In the genomic region with DNA sequence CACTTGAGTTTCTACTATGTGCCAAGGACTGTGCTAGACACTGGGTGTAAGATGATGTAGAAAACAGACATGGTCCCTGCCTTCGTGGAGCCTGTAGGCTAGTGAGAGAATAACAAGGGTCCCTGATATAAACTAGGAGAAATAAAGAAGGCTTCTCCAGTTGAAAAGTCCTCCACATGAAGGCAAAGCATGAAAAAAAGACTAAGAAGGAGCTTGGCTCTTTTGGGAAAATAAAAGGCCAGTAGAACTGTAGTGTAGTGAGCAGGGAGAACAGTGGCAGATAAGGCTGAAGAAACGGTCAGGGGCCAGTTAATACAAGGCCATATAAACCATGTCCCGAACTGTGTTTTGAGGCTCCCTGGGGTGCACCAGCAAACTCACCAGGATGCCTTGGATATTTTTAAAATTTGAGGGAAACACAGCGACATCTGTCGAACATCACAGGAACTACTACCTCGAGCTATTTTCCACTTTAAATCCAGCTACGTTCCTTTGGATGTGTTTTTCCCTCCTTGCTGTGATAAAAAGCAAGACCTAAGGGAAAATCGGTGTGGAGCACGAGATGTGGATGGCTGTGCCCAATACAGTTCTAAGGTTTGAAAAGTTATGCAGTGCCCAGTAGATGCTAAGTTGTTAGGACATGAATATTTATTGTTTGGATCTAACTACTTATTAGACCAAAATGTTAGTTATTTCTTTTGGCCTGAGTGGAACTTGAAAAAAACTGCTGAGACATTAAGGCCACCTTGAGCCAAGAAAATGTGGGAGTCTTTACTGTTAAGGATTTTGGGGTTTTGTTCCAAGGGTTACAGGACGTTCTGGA, we compare ENCODE assay signal across 8 cellular contexts. TPM values are rescaled to one million over a fixed set of nuclear protein-coding genes. Genes with fewer than 3 reads are reported as not detected.
DNase-seq lines count a peak whose midpoint lies in the region; ATAC-seq, FAIRE-seq and TF ChIP-seq lines count a peak whose summit lies in the region.

No MANE protein-coding gene starts in this region.

- H3K4me2 ChIP-seq in GM12878 (ENCODE audit: control insufficient read depth, insufficient read depth): no peak overlapping the region

- H3K4me3 ChIP-seq in LNCaP clone FGC (ENCODE audit: low read depth, low read length) (no peak overlapping the region), SJCRH30 (no peak overlapping the region), GM12878 (no peak overlapping the region), gastrocnemius medialis (peak overlapping the region in 1 of 4 donors; percentile 9)

- in situ Hi-C loops in GM12878 (cut with MboI): loop anchor here (5.0 kb wide), 1 partner anchor 51 kb away; no protein-coding TSS in a partner anchor
- in situ Hi-C loops in gastrocnemius medialis (cut with MboI; ENCODE audit: low sequenced_read_pairs in 4 of 4): loop anchor here (5.0 to 25.0 kb wide), 2 partner anchors 51 to 689 kb away; partner anchors contain the start of gene NFKBIA (in 1 of the 4)

- POLR2A ChIA-PET in GM12878 (lab: Charles Lee): interaction anchor here (0.6 to 1.2 kb wide), 4 partner anchors 8 to 101 kb away, joined by 3 to 5 read pairs (median 4); partner anchors contain the start of gene CFL2

- TF ChIP-seq POLR2A in GM12878 (IDR thresholded peaks at IDR 0.05; ENCODE audit: low read depth, low read length): no peak
- TF ChIP-seq POLR2A in gastrocnemius medialis (IDR thresholded peaks at IDR 0.05): no peak

- H3K27ac ChIP-seq in SJCRH30: no peak overlapping the region
- no peak overlapping the region for H3K27ac ChIP-seq in GM12878 (ENCODE audit: control insufficient read depth, insufficient read depth)
- no peak overlapping the region for H3K27ac ChIP-seq in gastrocnemius medialis

- H2AFZ ChIP-seq in GM12878 (ENCODE audit: control insufficient read depth, low read depth, low read length): peak overlapping the region; percentile 49

- ATAC-seq in GM12878 (peak; percentile 74), gastrocnemius medialis (peak; percentile 73 to 88), GM21360 (IDR thresholded peaks at IDR 0.05; ENCODE audit: unreplicated experiment) (no peak)

- TF ChIP-seq CTCF in LNCaP clone FGC (IDR thresholded peaks at IDR 0.05; ENCODE audit: control insufficient read depth, extremely low read depth, insufficient read depth) (peak; percentile 74), GM12878 (IDR thresholded peaks at IDR 0.05 in 2 of 3, conservative IDR thresholded peaks at IDR 0.05 in 1 of 3; ENCODE audit: control insufficient read depth in 2 of 3, extremely low read depth in 1 of 3, insufficient read depth in 1 of 3, low read depth in 3 of 3, low read length in 3 of 3) (peak; percentile 67 to 78 (median 74)), gastrocnemius medialis (IDR thresholded peaks at IDR 0.05 in 4 of 5, conservative IDR thresholded peaks at IDR 0.05 in 1 of 5) (peak; percentile 80 to 87 (median 86))

- H3K27me3 ChIP-seq in SJCRH30 (no peaks in the 10 kb centered on the region), GM12878 (replicated peaks in 1 of 2; ENCODE audit: control insufficient read depth in 2 of 2, insufficient read depth in 2 of 2, low read length in 1 of 2) (no peaks in the 10 kb centered on the region), gastrocnemius medialis (no peaks in the 10 kb centered on the region)

- no peaks in the 10 kb centered on the region for H4K20me1 ChIP-seq in GM12878 (ENCODE audit: control insufficient read depth, insufficient read depth)

- H3K4me1 ChIP-seq in SJCRH30: no peaks in the 10 kb centered on the region
- no peaks in the 10 kb centered on the region for H3K4me1 ChIP-seq in GM12878 (ENCODE audit: control insufficient read depth, insufficient read depth, low read length)
- peaks cover 4% of the 10 kb centered on the region in 2 donors for H3K4me1 ChIP-seq in gastrocnemius medialis

- peak; percentile 66 for TF ChIP-seq RAD21 in GM12878 (IDR thresholded peaks at IDR 0.05; ENCODE audit: insufficient read depth, low read depth, low read length)

- TF ChIP-seq EP300 in GM12878 (IDR thresholded peaks at IDR 0.05; ENCODE audit: borderline replicate concordance in 1 of 2, control insufficient read depth in 1 of 2, low read depth in 2 of 2, low read length in 2 of 2): no peak

- H3K36me3 ChIP-seq in SJCRH30 (no peaks in the 10 kb centered on the region), GM12878 (ENCODE audit: control insufficient read depth in 2 of 2, insufficient read depth in 2 of 2, low read length in 1 of 2) (no peaks in the 10 kb centered on the region), gastrocnemius medialis (no peaks in the 10 kb centered on the region)

- RAD21 ChIA-PET in GM12878 (lab: Charles Lee; ENCODE audit: unreplicated experiment): interaction anchor here (0.6 to 4.3 kb wide), 15 partner anchors 10 to 391 kb away, joined by 3 to 72 read pairs (median 4); no protein-coding TSS in a partner anchor

- intact Hi-C loops in GM12878 (cut with micrococcal nuclease; ENCODE audit: unreplicated experiment) (loop anchor here (1.0 kb wide), 1 partner anchor 51 kb away; no protein-coding TSS in a partner anchor), gastrocnemius medialis (cut with DNase I; ENCODE audit: low total_unique reads) (loop anchor here (1.0 kb wide), 1 partner anchor 51 kb away; no protein-coding TSS in a partner anchor)

- FAIRE-seq in GM12878 (lab: Jason Lieb, UNC): peak; percentile 89

- no TSS peak for BruUV-seq in GM12878 (replicated peaks; lab: Mats Ljungman, UMichigan)

- CTCF ChIA-PET in GM12878 (lab: Yijun Ruan, JAX): interaction anchor here (0.8 to 5.4 kb wide), 30 partner anchors 11 to 961 kb away, joined by 3 to 145 read pairs (median 6); no protein-coding TSS in a partner anchor

- peak; percentile 70 for DNase-seq in ELR (ENCODE audit: low read depth)
- no peak for DNase-seq in LNCaP clone FGC (ENCODE audit: low read depth)
- DNase-seq in SJCRH30: peak; percentile 50 to 84
- no peak for DNase-seq in GM12878 (ENCODE audit: low read depth, low spot score)
- DNase-seq in hippocampal formation (lab: John Stamatoyannopoulos, UW): peak; percentile 36 to 65
- DNase-seq in gastrocnemius medialis: peak in 1 of 2 donors; percentile 28
- DNase-seq in ecto neural progenitor cell (ENCODE audit: low spot score): no peak

- SMC1A ChIA-PET in GM12878 (lab: Charles Lee; ENCODE audit: uncharacterized antibody, unreplicated experiment): interaction anchor here (0.6 to 5.7 kb wide), 26 partner anchors 11 to 699 kb away, joined by 3 to 82 read pairs (median 4); no protein-coding TSS in a partner anchor

- 4% methylated on average over 10 of the region's 10 CpGs for WGBS in GM12878 (ENCODE audit: insufficient coverage, insufficient replicate concordance, low lambda C conversion rate, missing lambda C conversion rate)

- H3K9ac ChIP-seq in GM12878 (ENCODE audit: control insufficient read depth, insufficient read depth, low read length): no peak overlapping the region

- no peaks in the 10 kb centered on the region for H3K79me2 ChIP-seq in GM12878 (ENCODE audit: control insufficient read depth, insufficient read depth, low read length)

- no peaks in the 10 kb centered on the region for H3K9me3 ChIP-seq in SJCRH30 (replicated peaks)
- H3K9me3 ChIP-seq in GM12878 (replicated peaks; ENCODE audit: control insufficient read depth, insufficient read depth, low read length): no peaks in the 10 kb centered on the region
- no peaks in the 10 kb centered on the region for H3K9me3 ChIP-seq in gastrocnemius medialis

TF ChIP-seq in GM12878, 131 proteins besides CTCF, POLR2A, EP300 and RAD21 (continues in another document):
- TF ChIP-seq SMAD5 (IDR thresholded peaks at IDR 0.05; ENCODE audit: low read depth): no peak
- TF ChIP-seq, protein P1, sequence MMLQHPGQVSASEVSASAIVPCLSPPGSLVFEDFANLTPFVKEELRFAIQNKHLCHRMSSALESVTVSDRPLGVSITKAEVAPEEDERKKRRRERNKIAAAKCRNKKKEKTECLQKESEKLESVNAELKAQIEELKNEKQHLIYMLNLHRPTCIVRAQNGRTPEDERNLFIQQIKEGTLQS (IDR thresholded peaks at IDR 0.05; ENCODE audit: borderline replicate concordance, extremely low read depth, low read depth, low read length): no peak
- no peak for TF ChIP-seq ASH2L (IDR thresholded peaks at IDR 0.05; ENCODE audit: borderline replicate concordance, low read depth)
- no peak for TF ChIP-seq PAX8 (IDR thresholded peaks at IDR 0.05)
- no peak for TF ChIP-seq KDM1A (IDR thresholded peaks at IDR 0.05; ENCODE audit: borderline replicate concordance)
- TF ChIP-seq RFX5 (IDR thresholded peaks at IDR 0.05; ENCODE audit: low read depth, low read length): no peak
- no peak for TF ChIP-seq ZNF24 (IDR thresholded peaks at IDR 0.05)
- TF ChIP-seq, protein P2, sequence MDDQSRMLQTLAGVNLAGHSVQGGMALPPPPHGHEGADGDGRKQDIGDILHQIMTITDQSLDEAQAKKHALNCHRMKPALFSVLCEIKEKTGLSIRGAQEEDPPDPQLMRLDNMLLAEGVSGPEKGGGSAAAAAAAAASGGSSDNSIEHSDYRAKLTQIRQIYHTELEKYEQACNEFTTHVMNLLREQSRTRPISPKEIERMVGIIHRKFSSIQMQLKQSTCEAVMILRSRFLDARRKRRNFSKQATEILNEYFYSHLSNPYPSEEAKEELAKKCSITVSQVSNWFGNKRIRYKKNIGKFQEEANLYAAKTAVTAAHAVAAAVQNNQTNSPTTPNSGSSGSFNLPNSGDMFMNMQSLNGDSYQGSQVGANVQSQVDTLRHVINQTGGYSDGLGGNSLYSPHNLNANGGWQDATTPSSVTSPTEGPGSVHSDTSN (IDR thresholded peaks at IDR 0.05; ENCODE audit: insufficient replicate concordance, low read depth, low read length): no peak
- TF ChIP-seq IKZF1 (conservative IDR thresholded peaks at IDR 0.05): 0 out of 2 replicates have a peak, but pooled peaks have one; percentile 12
- TF ChIP-seq NR2C1 (IDR thresholded peaks at IDR 0.05): no peak

RNA-seq across cellular contexts. Expression of gene CFL2, which starts 8.5 kb away (rescaled TPM):
- total RNA-seq in SJCRH30 (2014; rRNA removed; shearing (Covaris generic)): 197 and 233 TPM in 2 replicates
- total RNA-seq in GM12878 (2013; cell fraction: nucleolus; rRNA removed): 23.0 and 26.3 TPM in 2 replicates
- total RNA-seq in GM12878 (2014; rRNA removed): 4.7 and 5.6 TPM in 2 replicates
- 5.1 and 5.3 TPM in 2 replicates for total RNA-seq in GM12878 (2014; rRNA removed; fragmentation: Illumina TruSeq; extraction: Trizol)
- 8.1 and 10.4 TPM in 2 replicates for total RNA-seq in GM12878 (2021)
- polyA plus RNA-seq in GM12878 (2011; ENCODE audit: low read depth): 3.0 TPM
- polyA plus RNA-seq in GM12878 (2011; rRNA removed): 8.9 and 15.0 TPM in 2 replicates
- polyA plus RNA-seq in GM12878 (2011; cell fraction: cytosol; rRNA removed): 2.3 and 3.5 TPM in 2 replicates
- 9.5 and 9.9 TPM in 2 replicates for polyA plus RNA-seq in GM12878 (2011; cell fraction: nucleus; rRNA removed)
- 6.4 and 9.4 TPM in 2 replicates for polyA plus RNA-seq in GM12878 (2012)
- polyA plus RNA-seq in GM12878 (2014; fragmentation: Illumina TruSeq; extraction: Trizol): 13.2 and 13.6 TPM in 2 replicates
- 1 to 10 TPM; 6.8 to 7.6 TPM for polyA plus RNA-seq in GM12878 (2014; fragmentation: Nextera tagmentation; extraction: Ambion mirVana)
- 8.0 and 10.2 TPM in 2 replicates for polyA plus RNA-seq in GM12878 (2014; rRNA removed)
- polyA plus RNA-seq in GM12878 (2016; fragmentation: Nextera tagmentation; extraction: Ambion mirVana): 10 to 100 TPM; 12.3 to 13.4 TPM
- 10.9 and 14.3 TPM in 2 replicates for polyA minus RNA-seq in GM12878 (2011; rRNA and poly(A)+ RNA removed)
- polyA minus RNA-seq in GM12878 (2011; cell fraction: cytosol; rRNA and poly(A)+ RNA removed): 3.1 and 3.6 TPM in 2 replicates
- 6.5 and 7.5 TPM in 2 replicates for polyA minus RNA-seq in GM12878 (2011; cell fraction: nucleus; rRNA and poly(A)+ RNA removed)
- 100 to 1,000 TPM; 331 to 434 (median 371) TPM for total RNA-seq in gastrocnemius medialis

Comparison
In these comparisons a context has a peak if more than half of its experiments do, and no peak if none do; other contexts are left out.
1. DNase-seq: peak in ELR (single experiment), SJCRH30 (2 of 2) and hippocampal formation (2 of 2); none in LNCaP clone FGC (single experiment), GM12878 (single experiment) and ecto neural progenitor cell (single experiment).
2. Peak in every context shown above with its lines, with median percentiles within 50 percentile points of each other: CTCF ChIP-seq.